ENCODE assay signal across 8 cellular contexts in the genomic region with DNA sequence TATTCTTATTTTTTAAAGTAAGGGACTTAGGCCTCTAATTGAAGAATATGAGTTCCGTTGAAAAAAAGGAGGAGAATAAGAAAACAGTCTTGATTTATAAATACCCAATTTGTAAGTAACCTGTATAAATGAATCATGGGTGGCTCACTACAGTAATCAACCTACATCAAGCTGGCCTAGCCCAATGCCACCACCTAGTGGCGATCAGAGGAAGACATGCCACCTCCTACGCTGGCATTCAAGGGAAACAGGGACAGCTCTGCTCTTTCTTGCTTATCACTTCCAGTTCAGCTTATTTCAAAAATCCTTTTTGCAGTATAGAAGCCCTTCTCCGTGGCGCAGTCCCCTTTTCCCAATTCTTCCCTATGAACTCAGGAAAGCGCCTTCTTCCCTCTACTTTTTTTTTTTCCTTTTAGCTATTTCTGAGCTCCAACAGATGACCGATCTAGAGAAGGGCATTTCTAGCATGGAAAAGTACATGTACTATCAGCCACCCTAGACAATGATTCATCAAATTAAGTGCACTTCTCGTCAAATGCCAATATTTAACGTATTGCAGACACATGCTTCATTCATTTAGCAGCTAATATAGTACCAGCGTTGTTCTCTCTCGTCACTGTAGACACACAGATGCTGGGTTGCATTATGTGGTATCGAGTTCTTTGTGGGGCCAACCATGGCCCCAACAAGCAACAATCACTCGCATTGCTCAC. TPM values are rescaled to one million over a fixed set of nuclear protein-coding genes. Genes with fewer than 3 reads are reported as not detected.
A peak's percentile ranks its signal among the peaks of the same experiment; 100 is the strongest.
DNase-seq lines count a peak whose midpoint lies in the region; TF ChIP-seq lines count a peak whose summit lies in the region.

No MANE protein-coding gene starts in this region.

- H3K9me3 Mint-ChIP-seq in activated naive CD4-positive, alpha-beta T cell treated with anti-CD3 and anti-CD28 coated beads for 36 hours, result no peaks in the 10 kb centered on the region
- peaks cover 3% of the 10 kb centered on the region for H3K9me3 Mint-ChIP-seq in glutamatergic neuron (ENCODE audit: unreplicated experiment)

- H3K27me3 Mint-ChIP-seq in activated naive CD4-positive, alpha-beta T cell treated with anti-CD3 and anti-CD28 coated beads for 36 hours (ENCODE audit: low read depth), result peaks cover 5% of the 10 kb centered on the region
- peaks cover 2% of the 10 kb centered on the region for H3K27me3 Mint-ChIP-seq in glutamatergic neuron (ENCODE audit: unreplicated experiment)

- H3K4me3 ChIP-seq in HAP-1 (no peak overlapping the region), prostate gland (no peak overlapping the region)

- H3K36me3 Mint-ChIP-seq in activated naive CD4-positive, alpha-beta T cell treated with anti-CD3 and anti-CD28 coated beads for 36 hours (ENCODE audit: low read depth), result no peaks in the 10 kb centered on the region
- H3K36me3 Mint-ChIP-seq in glutamatergic neuron (ENCODE audit: unreplicated experiment), result no peaks in the 10 kb centered on the region

- intact Hi-C loops in activated naive CD4-positive, alpha-beta T cell treated with anti-CD3 and anti-CD28 coated beads for 36 hours (cut with micrococcal nuclease), result loop anchor here (1.0 to 5.0 kb wide), 5 partner anchors 30 to 518 kb away; partner anchors contain the start of gene EPB41L4B
- intact Hi-C loops in prostate gland (cut with DNase I), result loop anchor here (10.0 kb wide), 1 partner anchor 225 kb away; no protein-coding TSS in a partner anchor

- H3K27me3 ChIP-seq in HAP-1 (ENCODE audit: low read depth) (no peaks in the 10 kb centered on the region), prostate gland (replicated peaks; ENCODE audit: insufficient read depth) (no peaks in the 10 kb centered on the region)

- H3K27ac ChIP-seq in prostate gland, result no peak overlapping the region

- no peak for TF ChIP-seq POLR2A in prostate gland (IDR thresholded peaks at IDR 0.05)

- H3K4me1 ChIP-seq in HAP-1 (peaks cover 7% of the 10 kb centered on the region), prostate gland (replicated peaks) (peaks cover 8% of the 10 kb centered on the region)

- TF ChIP-seq CTCF in GM10266 (IDR thresholded peaks at IDR 0.05; ENCODE audit: control insufficient read depth, insufficient read depth, low read depth, missing control alignments) (peak; percentile 95), glutamatergic neuron (IDR thresholded peaks at IDR 0.05; ENCODE audit: partially characterized antibody, unreplicated experiment) (peak; percentile 82), prostate gland (IDR thresholded peaks at IDR 0.05) (peak; percentile 23 to 84 (median 80))

- no peaks in the 10 kb centered on the region for H3K9me3 ChIP-seq in HAP-1
- no peaks in the 10 kb centered on the region for H3K9me3 ChIP-seq in prostate gland

- WGBS in prostate gland, result 45% methylated on average over 13 of the region's 13 CpGs

- CTCF ChIA-PET in activated naive CD4-positive, alpha-beta T cell treated with anti-CD3 and anti-CD28 coated beads for 36 hours (lab: Charles Lee), result interaction anchor here (0.6 to 6.1 kb wide), 26 partner anchors 8 to 427 kb away, joined by 3 to 82 read pairs (median 4); partner anchors contain the start of gene FRRS1L

- no peaks in the 10 kb centered on the region for H3K4me1 Mint-ChIP-seq in activated naive CD4-positive, alpha-beta T cell treated with anti-CD3 and anti-CD28 coated beads for 36 hours (ENCODE audit: low read depth)
- no peaks in the 10 kb centered on the region for H3K4me1 Mint-ChIP-seq in glutamatergic neuron (ENCODE audit: low read depth, unreplicated experiment)

- H3K36me3 ChIP-seq in HAP-1 (replicated peaks) (no peaks in the 10 kb centered on the region), prostate gland (no peaks in the 10 kb centered on the region)

- in situ Hi-C loops in HAP-1 (cut with MboI; ENCODE audit: low sequenced_read_pairs), result no loop called here

- H3K4me3 Mint-ChIP-seq in activated naive CD4-positive, alpha-beta T cell treated with anti-CD3 and anti-CD28 coated beads for 36 hours, result no peak overlapping the region
- no peak overlapping the region for H3K4me3 Mint-ChIP-seq in glutamatergic neuron (ENCODE audit: unreplicated experiment)

- DNase-seq in GM10266 (ENCODE audit: extremely low spot score), result peak; percentile 72
- peak; percentile 74 to 82 for DNase-seq in HAP-1 (ENCODE audit: low spot score in 2 of 2)
- peak; percentile 83 for DNase-seq in M059J (ENCODE audit: low read depth)
- DNase-seq in SHP77 (lab: John Stamatoyannopoulos, UW), result peak; percentile 68 to 75
- DNase-seq in activated naive CD4-positive, alpha-beta T cell treated with anti-CD3 and anti-CD28 coated beads for 36 hours, result peak; percentile 85
- peak; percentile 79 for DNase-seq in glutamatergic neuron
- peak; percentile 77 for DNase-seq in prostate gland (ENCODE audit: low spot score)
- no peak for DNase-seq in OCI-M2 (lab: John Stamatoyannopoulos, UW; ENCODE audit: unreplicated experiment)

- H3K27ac Mint-ChIP-seq in activated naive CD4-positive, alpha-beta T cell treated with anti-CD3 and anti-CD28 coated beads for 36 hours, result no peak overlapping the region
- no peak overlapping the region for H3K27ac Mint-ChIP-seq in glutamatergic neuron (ENCODE audit: unreplicated experiment)

RNA-seq across cellular contexts. Expression of gene PTPN3, which starts 28.3 kb away (rescaled TPM):
- total RNA-seq in M059J (2014; rRNA removed; shearing (Covaris generic)), result 7.3 and 9.9 TPM in 2 replicates
- under 1 TPM; 0.02 to 0.27 TPM for total RNA-seq in activated naive CD4-positive, alpha-beta T cell treated with anti-CD3 and anti-CD28 coated beads for 36 hours
- total RNA-seq in glutamatergic neuron (ENCODE audit: unreplicated experiment) (1.6 TPM), prostate gland (10 to 100 TPM; 11.0 to 16.3 TPM)
